29 cellular contexts compared by ENCODE assay signal in genomic region chr22:23380230-23380573, GRCh38.
A peak's percentile ranks its signal among the peaks of the same experiment; 100 is the strongest.
DNase-seq lines count a peak whose midpoint lies in the region; ATAC-seq and TF ChIP-seq lines count a peak whose summit lies in the region.
"Had no signal": no experiment of that assay in that cellular context is flagged by ENCODE, and none has a peak within 500 bp of the region (broad histone marks: within the 10 kb centered on the region; RNA-seq: fewer than 3 reads in every experiment).

No MANE protein-coding gene starts in this region.

- no peaks in the 10 kb centered on the region for H3K4me1 Mint-ChIP-seq in activated naive CD4-positive, alpha-beta T cell treated with anti-CD3 and anti-CD28 coated beads, Interleukin-2, amount 10 ng/mL, durations not matched to agents 7 days and 5 days
- H3K4me1 Mint-ChIP-seq: activated CD4-positive, alpha-beta memory T cell treated with anti-CD3 and anti-CD28 coated beads, Interleukin-2, amount 10 ng/mL, durations not matched to agents 7 days and 5 days; activated naive CD4-positive, alpha-beta T cell treated with anti-CD3 and anti-CD28 coated beads, Interleukin-2, amount 50 U/mL, for 24 hours; naive thymus-derived CD4-positive, alpha-beta T cell had no signal

- H3K27ac ChIP-seq in thyroid gland, result no peak overlapping the region
- H3K27ac ChIP-seq: 22Rv1, breast epithelium, colonic mucosa, thoracic aorta, vagina had no signal

- WGBS in thyroid gland, 2 donors, result 0% methylated on average over 1 of the region's 5 CpGs; no CpG with 5 or more reads in 1 of the 2 donors

- H3K27ac Mint-ChIP-seq in activated naive CD4-positive, alpha-beta T cell treated with anti-CD3 and anti-CD28 coated beads, Interleukin-2, amount 10 ng/mL, durations not matched to agents 7 days and 5 days, result no peak overlapping the region
- H3K27ac Mint-ChIP-seq: activated CD4-positive, alpha-beta memory T cell treated with anti-CD3 and anti-CD28 coated beads, Interleukin-2, amount 10 ng/mL, durations not matched to agents 7 days and 5 days; activated naive CD4-positive, alpha-beta T cell treated with anti-CD3 and anti-CD28 coated beads, Interleukin-2, amount 50 U/mL, for 24 hours; CD4-positive, alpha-beta T cell; naive thymus-derived CD4-positive, alpha-beta T cell had no signal

- H3K4me3 ChIP-seq in thyroid gland (replicated peaks in 1 of 3), result no peak overlapping the region
- H3K4me3 ChIP-seq: breast epithelium, colonic mucosa, thoracic aorta, vagina had no signal

- DNase-seq in DMS 273 (lab: John Stamatoyannopoulos, UW; ENCODE audit: unreplicated experiment) (peak; percentile 5), DMS 273 treated with DMSO at 0.1 percent for 48 hours (lab: John Stamatoyannopoulos, UW) (no peak), NCI-H69 (lab: John Stamatoyannopoulos, UW) (peak; percentile 92), thyroid gland (peak; percentile 18 to 40), NCI-H187 (lab: John Stamatoyannopoulos, UW) (no peak)
- DNase-seq in activated naive CD4-positive, alpha-beta T cell treated with anti-CD3 and anti-CD28 coated beads, Interleukin-2, amount 10 ng/mL, durations not matched to agents 7 days and 5 days, result peak; percentile 3
- no peak for DNase-seq in activated naive CD4-positive, alpha-beta T cell treated with anti-CD3 and anti-CD28 coated beads, Interleukin-2, amount 50 U/mL, for 16 hours
- DNase-seq: activated CD4-positive, alpha-beta memory T cell treated with anti-CD3 and anti-CD28 coated beads, Interleukin-2, amount 10 ng/mL, durations not matched to agents 7 days and 5 days; activated CD4-positive, CD25-positive, alpha-beta regulatory T cell treated with anti-CD3 and anti-CD28 coated beads, Interleukin-2, amount 50 U/mL, for 72 hours; activated CD8-positive, alpha-beta memory T cell treated with anti-CD3 and anti-CD28 coated beads, Interleukin-2, amount 50 U/mL, for 48 hours; amygdala; CD4-positive, alpha-beta T cell; colonic mucosa; DND-41; effector CD8-positive, alpha-beta T cell; glutamatergic neuron; HCEC 1CT; Karpas-422; midbrain; naive thymus-derived CD4-positive, alpha-beta T cell; NCI-H1930; NCI-H526 treated with DMSO at 0.1 percent for 48 hours; stimulated activated naive CD8-positive, alpha-beta T cell treated with anti-CD3 and anti-CD28 coated beads, Interleukin-15, Interleukin-2, amounts not matched to agents 100 U/mL and 50 U/mL, for 24 hours had no signal

- peaks cover 17% of the 10 kb centered on the region for H3K27me3 Mint-ChIP-seq in activated naive CD4-positive, alpha-beta T cell treated with anti-CD3 and anti-CD28 coated beads, Interleukin-2, amount 10 ng/mL, durations not matched to agents 7 days and 5 days
- H3K27me3 Mint-ChIP-seq: activated naive CD4-positive, alpha-beta T cell treated with anti-CD3 and anti-CD28 coated beads, Interleukin-2, amount 50 U/mL, for 24 hours had no signal

- H3K36me3 ChIP-seq in thyroid gland, result no peaks in the 10 kb centered on the region
- H3K36me3 ChIP-seq: breast epithelium, colonic mucosa, thoracic aorta, vagina had no signal

- no peak for ATAC-seq in HG02884 (IDR thresholded peaks at IDR 0.05; ENCODE audit: unreplicated experiment)
- ATAC-seq: naive thymus-derived CD4-positive, alpha-beta T cell; stimulated activated naive CD8-positive, alpha-beta T cell treated with anti-CD3 and anti-CD28 coated beads, Interleukin-15, Interleukin-2, amounts not matched to agents 100 U/mL and 50 U/mL, for 24 hours had no signal

- H3K4me3 Mint-ChIP-seq in activated naive CD4-positive, alpha-beta T cell treated with anti-CD3 and anti-CD28 coated beads, Interleukin-2, amount 10 ng/mL, durations not matched to agents 7 days and 5 days, result no peak overlapping the region
- H3K4me3 Mint-ChIP-seq: activated CD4-positive, alpha-beta memory T cell treated with anti-CD3 and anti-CD28 coated beads, Interleukin-2, amount 10 ng/mL, durations not matched to agents 7 days and 5 days; activated naive CD4-positive, alpha-beta T cell treated with anti-CD3 and anti-CD28 coated beads, Interleukin-2, amount 50 U/mL, for 24 hours; CD4-positive, alpha-beta T cell; naive thymus-derived CD4-positive, alpha-beta T cell had no signal

- intact Hi-C loops in thyroid gland (cut with DNase I), result loop anchor here (5.0 kb wide), 1 partner anchor 58 kb away; no protein-coding TSS in a partner anchor

- no peak for TF ChIP-seq POLR2A in thyroid gland (IDR thresholded peaks at IDR 0.05)

- H3K9me3 Mint-ChIP-seq in activated naive CD4-positive, alpha-beta T cell treated with anti-CD3 and anti-CD28 coated beads, Interleukin-2, amount 10 ng/mL, durations not matched to agents 7 days and 5 days, result no peaks in the 10 kb centered on the region
- H3K9me3 Mint-ChIP-seq: activated CD4-positive, alpha-beta memory T cell treated with anti-CD3 and anti-CD28 coated beads, Interleukin-2, amount 10 ng/mL, durations not matched to agents 7 days and 5 days; activated naive CD4-positive, alpha-beta T cell treated with anti-CD3 and anti-CD28 coated beads, Interleukin-2, amount 50 U/mL, for 24 hours; CD4-positive, alpha-beta T cell; naive thymus-derived CD4-positive, alpha-beta T cell had no signal

- H3K9me3 ChIP-seq in thyroid gland, result no peaks in the 10 kb centered on the region
- H3K9me3 ChIP-seq: breast epithelium, colonic mucosa, thoracic aorta, vagina had no signal

- CTCF ChIA-PET in activated naive CD4-positive, alpha-beta T cell treated with anti-CD3 and anti-CD28 coated beads, Interleukin-2, amount 10 ng/mL, durations not matched to agents 7 days and 5 days (lab: Charles Lee), result no interaction called here

- peaks cover 7 to 12% of the 10 kb centered on the region in 2 donors for H3K4me1 ChIP-seq in thyroid gland
- H3K4me1 ChIP-seq: breast epithelium, colonic mucosa, vagina had no signal

- no peaks in the 10 kb centered on the region for H3K27me3 ChIP-seq in thyroid gland
- H3K27me3 ChIP-seq: breast epithelium, colonic mucosa, vagina had no signal

- TF ChIP-seq CTCF in thyroid gland (IDR thresholded peaks at IDR 0.05), result no peak

- no peaks in the 10 kb centered on the region for H3K36me3 Mint-ChIP-seq in activated naive CD4-positive, alpha-beta T cell treated with anti-CD3 and anti-CD28 coated beads, Interleukin-2, amount 10 ng/mL, durations not matched to agents 7 days and 5 days
- H3K36me3 Mint-ChIP-seq: activated naive CD4-positive, alpha-beta T cell treated with anti-CD3 and anti-CD28 coated beads, Interleukin-2, amount 50 U/mL, for 24 hours; naive thymus-derived CD4-positive, alpha-beta T cell had no signal

Comparison
In these comparisons a context has a peak if more than half of its experiments do, and no peak if none do; other contexts are left out.
1. DNase-seq: peak in DMS 273 (single experiment), activated naive CD4-positive, alpha-beta T cell treated with anti-CD3 and anti-CD28 coated beads, Interleukin-2, amount 10 ng/mL, durations not matched to agents 7 days and 5 days (single experiment), NCI-H69 (single experiment) and thyroid gland (2 of 2); none in DMS 273 treated with DMSO at 0.1 percent for 48 hours (single experiment), activated naive CD4-positive, alpha-beta T cell treated with anti-CD3 and anti-CD28 coated beads, Interleukin-2, amount 50 U/mL, for 16 hours (single experiment) and NCI-H187 (0 of 2).